Comparison of ENCODE assay signal across 17 cellular contexts in the genomic region with DNA sequence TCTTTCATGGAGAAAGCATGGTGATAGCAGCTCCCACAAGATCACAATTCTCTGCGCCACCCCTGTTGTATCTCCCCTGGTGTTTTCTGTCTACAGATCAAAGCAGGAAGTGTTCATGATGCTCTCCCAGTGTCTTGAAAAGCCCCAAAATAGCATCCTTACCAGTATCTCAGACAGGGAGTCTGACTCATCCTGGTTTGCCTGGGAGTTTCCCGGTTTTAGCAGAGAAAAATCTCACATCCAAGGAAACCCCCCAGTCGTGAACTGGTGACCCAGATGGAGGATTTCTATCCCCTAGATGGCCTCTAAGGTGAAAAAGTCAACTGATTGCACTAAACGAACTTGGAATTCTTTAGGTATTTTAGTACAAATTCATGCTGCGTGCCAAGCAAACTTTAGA.
"Had no signal": no experiment of that assay in that cellular context is flagged by ENCODE, and none has a peak within 500 bp of the region (broad histone marks: within the 10 kb centered on the region; RNA-seq: fewer than 3 reads in every experiment).

No MANE protein-coding gene starts in this region.

- FAIRE-seq: astrocyte, islet of Langerhans, urothelium cell line had no signal

- H3K4me3 Mint-ChIP-seq: activated naive CD4-positive, alpha-beta T cell treated with anti-CD3 and anti-CD28 coated beads for 36 hours; effector memory CD8-positive, alpha-beta T cell; natural killer cell treated with Interleukin-12 subunit alpha and Interleukin-12 subunit beta and Interleukin-15 and Interleukin-18, amount 100 ng/mL, for 72 hours; stimulated activated naive B cell treated with anti-CD40 and anti-IgM and Interleukin-4, amounts not matched to agents 10 μg/mL and 1 μg/mL and 100 μg/mL, for 72 hours had no signal

- H3K4me1 Mint-ChIP-seq: stimulated activated naive B cell treated with anti-CD40 and anti-IgM and Interleukin-4, amounts not matched to agents 10 μg/mL and 1 μg/mL and 100 μg/mL, for 72 hours had no signal

- H3K4me1 ChIP-seq: gastrocnemius medialis, left lung, thyroid gland had no signal

- H3K9me3 ChIP-seq: gastrocnemius medialis, left lung, thyroid gland had no signal

- ATAC-seq: effector memory CD8-positive, alpha-beta T cell; gastrocnemius medialis; left lung; natural killer cell treated with Interleukin-12 subunit alpha and Interleukin-12 subunit beta and Interleukin-15 and Interleukin-18, amount 100 ng/mL, for 72 hours; stimulated activated naive B cell treated with anti-CD40 and anti-IgM and Interleukin-4, amounts not matched to agents 10 μg/mL and 1 μg/mL and 100 μg/mL, for 72 hours had no signal

- H3K27ac ChIP-seq: epithelial cell of prostate, gastrocnemius medialis, left lung, thyroid gland had no signal

- DNase-seq: activated CD4-positive, CD25-positive, alpha-beta regulatory T cell treated with anti-CD3 and anti-CD28 coated beads, Interleukin-2, amount 50 U/mL, for 72 hours; activated naive CD4-positive, alpha-beta T cell treated with anti-CD3 and anti-CD28 coated beads for 36 hours; dermis blood vessel endothelial cell; effector memory CD8-positive, alpha-beta T cell; gastrocnemius medialis; left lung; retina; stimulated activated CD4-positive, alpha-beta T cell treated with anti-CD3 and anti-CD28 coated beads, Interleukin-2, amount 100 ng/mL, for 48 hours; stimulated activated naive B cell treated with anti-CD40 and anti-IgM and Interleukin-4, amounts not matched to agents 10 μg/mL and 1 μg/mL and 100 μg/mL, for 72 hours; T1000; thyroid gland had no signal

- H3K27me3 Mint-ChIP-seq: effector memory CD8-positive, alpha-beta T cell; stimulated activated naive B cell treated with anti-CD40 and anti-IgM and Interleukin-4, amounts not matched to agents 10 μg/mL and 1 μg/mL and 100 μg/mL, for 72 hours had no signal

- H3K27ac Mint-ChIP-seq: activated naive CD4-positive, alpha-beta T cell treated with anti-CD3 and anti-CD28 coated beads for 36 hours; activated T-helper 2 cell treated with anti-CD3 and anti-CD28 coated beads, Interferon-gamma antibody, Interleukin-2, Interleukin-4, amounts not matched to agents 10 μg/mL and 5 μg/mL and 100 μg/mL, durations not matched to agents 14 hours and 24 hours and 36 hours; effector memory CD8-positive, alpha-beta T cell; natural killer cell treated with Interleukin-12 subunit alpha and Interleukin-12 subunit beta and Interleukin-15 and Interleukin-18, amount 100 ng/mL, for 72 hours; stimulated activated naive B cell treated with anti-CD40 and anti-IgM and Interleukin-4, amounts not matched to agents 10 μg/mL and 1 μg/mL and 100 μg/mL, for 72 hours had no signal

- H3K4me3 ChIP-seq: gastrocnemius medialis, left lung, thyroid gland had no signal

- H3K27me3 ChIP-seq: gastrocnemius medialis, left lung had no signal

- H3K36me3 Mint-ChIP-seq: natural killer cell treated with Interleukin-12 subunit alpha and Interleukin-12 subunit beta and Interleukin-15 and Interleukin-18, amount 100 ng/mL, for 72 hours; stimulated activated naive B cell treated with anti-CD40 and anti-IgM and Interleukin-4, amounts not matched to agents 10 μg/mL and 1 μg/mL and 100 μg/mL, for 72 hours had no signal

- H3K36me3 ChIP-seq: gastrocnemius medialis, left lung, thyroid gland had no signal

- H3K9me3 Mint-ChIP-seq: activated naive CD4-positive, alpha-beta T cell treated with anti-CD3 and anti-CD28 coated beads for 36 hours; activated T-helper 2 cell treated with anti-CD3 and anti-CD28 coated beads, Interferon-gamma antibody, Interleukin-2, Interleukin-4, amounts not matched to agents 10 μg/mL and 5 μg/mL and 100 μg/mL, durations not matched to agents 14 hours and 24 hours and 36 hours; natural killer cell treated with Interleukin-12 subunit alpha and Interleukin-12 subunit beta and Interleukin-15 and Interleukin-18, amount 100 ng/mL, for 72 hours had no signal
